25 cellular contexts compared by ENCODE assay signal in the genomic region with DNA sequence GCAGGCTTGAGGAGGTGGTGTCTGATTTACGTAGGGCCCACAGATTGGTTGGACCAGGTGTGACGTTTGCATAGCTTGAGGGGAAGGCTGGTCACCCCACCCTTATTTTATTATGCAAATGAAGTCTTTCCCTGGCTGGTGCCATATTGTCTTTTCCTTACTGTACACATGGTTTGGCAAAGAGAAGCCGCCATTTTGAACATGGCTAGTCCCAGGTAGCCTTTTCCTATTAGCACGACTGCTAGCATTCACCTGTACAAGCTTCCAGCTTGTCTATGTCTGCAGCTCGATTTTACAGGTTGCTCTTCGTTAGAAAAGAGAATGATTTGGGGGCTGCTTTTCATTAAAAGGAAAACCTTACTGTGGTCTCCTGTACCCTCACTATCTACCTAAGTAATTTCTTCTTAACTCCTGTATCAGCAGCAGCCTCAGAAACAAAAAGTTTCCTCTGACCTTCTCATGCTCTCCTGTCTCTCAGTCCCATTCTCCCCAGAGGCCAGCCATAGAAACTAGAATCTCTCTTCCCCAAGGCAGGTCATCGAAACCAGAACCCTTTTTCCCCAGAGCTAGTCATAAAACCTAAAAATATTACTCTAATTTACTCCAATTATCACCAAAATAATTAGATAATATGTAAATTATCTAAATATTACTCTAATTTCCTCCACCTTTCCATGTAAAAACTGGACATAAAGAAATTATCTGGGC.
"Had no signal": no experiment of that assay in that cellular context is flagged by ENCODE, and none has a peak within 500 bp of the region (broad histone marks: within the 10 kb centered on the region; RNA-seq: fewer than 3 reads in every experiment).

No MANE protein-coding gene starts in this region.

- H3K4me3 ChIP-seq: breast epithelium, coronary artery, MG63 had no signal

- H3K9me3 Mint-ChIP-seq: activated CD4-positive, alpha-beta T cell treated with anti-CD3 and anti-CD28 coated beads, Interleukin-2, amount 10 ng/mL, durations not matched to agents 24 days and 14 days; activated T-cell treated with anti-CD3 and anti-CD28 coated beads, Interleukin-2, amount 50 U/mL, for 24 hours; activated T-helper 1 cell treated with anti-CD3 and anti-CD28 coated beads, Interleukin-12 subunit alpha, Interleukin-12 subunit beta, Interleukin-2, Interleukin-4 antibody, amounts not matched to agents 30 ng/mL and 10 ng/mL and 1 ng/mL, durations not matched to agents 14 hours and 24 hours and 36 hours had no signal

- H3K4me3 Mint-ChIP-seq: activated B cell treated with CpG ODN at 0.5 μM for 24 hours; activated CD4-positive, alpha-beta T cell treated with anti-CD3 and anti-CD28 coated beads, Interleukin-2, amount 10 ng/mL, durations not matched to agents 24 days and 14 days; activated CD8-positive, alpha-beta memory T cell treated with anti-CD3 and anti-CD28 coated beads, Interleukin-2, amount 10 ng/mL, durations not matched to agents 7 days and 5 days; activated naive CD4-positive, alpha-beta T cell treated with anti-CD3 and anti-CD28 coated beads, Interleukin-2, amount 50 U/mL, for 24 hours; activated T-cell treated with anti-CD3 and anti-CD28 coated beads, Interleukin-2, amount 50 U/mL, for 24 hours; activated T-helper 1 cell treated with anti-CD3 and anti-CD28 coated beads, Interleukin-12 subunit alpha, Interleukin-12 subunit beta, Interleukin-2, Interleukin-4 antibody, amounts not matched to agents 30 ng/mL and 10 ng/mL and 1 ng/mL, durations not matched to agents 14 hours and 24 hours and 36 hours; T-helper 17 cell had no signal

- H3K27ac ChIP-seq: breast epithelium, coronary artery had no signal

- ATAC-seq: activated CD8-positive, alpha-beta memory T cell treated with anti-CD3 and anti-CD28 coated beads, Interleukin-2, amount 10 ng/mL, durations not matched to agents 7 days and 5 days; T-helper 17 cell had no signal

- H3K9me3 ChIP-seq: MG63 had no signal

- H3K4me1 Mint-ChIP-seq: activated CD4-positive, alpha-beta T cell treated with anti-CD3 and anti-CD28 coated beads, Interleukin-2, amount 10 ng/mL, durations not matched to agents 24 days and 14 days; activated naive CD4-positive, alpha-beta T cell treated with anti-CD3 and anti-CD28 coated beads, Interleukin-2, amount 50 U/mL, for 24 hours; T-helper 17 cell had no signal

- H3K27me3 Mint-ChIP-seq: activated B cell treated with CpG ODN at 0.5 μM for 24 hours; activated CD4-positive, alpha-beta T cell treated with anti-CD3 and anti-CD28 coated beads, Interleukin-2, amount 10 ng/mL, durations not matched to agents 24 days and 14 days; activated CD8-positive, alpha-beta memory T cell treated with anti-CD3 and anti-CD28 coated beads, Interleukin-2, amount 10 ng/mL, durations not matched to agents 7 days and 5 days; activated naive CD4-positive, alpha-beta T cell treated with anti-CD3 and anti-CD28 coated beads, Interleukin-2, amount 50 U/mL, for 24 hours; activated T-cell treated with anti-CD3 and anti-CD28 coated beads, Interleukin-2, amount 50 U/mL, for 24 hours; T-helper 17 cell had no signal

- H3K36me3 ChIP-seq: breast epithelium, MG63 had no signal

- H3K4me1 ChIP-seq: breast epithelium had no signal

- H3K27me3 ChIP-seq: breast epithelium, MG63 had no signal

- H3K27ac Mint-ChIP-seq: activated B cell treated with CpG ODN at 0.5 μM for 24 hours; activated CD4-positive, alpha-beta T cell treated with anti-CD3 and anti-CD28 coated beads, Interleukin-2, amount 10 ng/mL, durations not matched to agents 24 days and 14 days; activated CD8-positive, alpha-beta memory T cell treated with anti-CD3 and anti-CD28 coated beads, Interleukin-2, amount 10 ng/mL, durations not matched to agents 7 days and 5 days; activated naive CD4-positive, alpha-beta T cell treated with anti-CD3 and anti-CD28 coated beads, Interleukin-2, amount 50 U/mL, for 24 hours; activated T-cell treated with anti-CD3 and anti-CD28 coated beads, Interleukin-2, amount 50 U/mL, for 24 hours; activated T-helper 1 cell treated with anti-CD3 and anti-CD28 coated beads, Interleukin-12 subunit alpha, Interleukin-12 subunit beta, Interleukin-2, Interleukin-4 antibody, amounts not matched to agents 30 ng/mL and 10 ng/mL and 1 ng/mL, durations not matched to agents 14 hours and 24 hours and 36 hours; T-helper 17 cell had no signal

- DNase-seq: activated B cell treated with CpG ODN at 0.5 μM for 24 hours; activated CD4-positive, alpha-beta T cell treated with anti-CD3 and anti-CD28 coated beads for 1 hour; activated CD4-positive, alpha-beta T cell treated with anti-CD3 and anti-CD28 coated beads, Interleukin-2, amount 10 ng/mL, durations not matched to agents 24 days and 14 days; activated CD4-positive, alpha-beta T cell treated with anti-CD3 and anti-CD28 coated beads, Interleukin-2, amount 50 U/mL, for 48 hours; activated CD8-positive, alpha-beta memory T cell treated with anti-CD3 and anti-CD28 coated beads, Interleukin-2, amount 10 ng/mL, durations not matched to agents 7 days and 5 days; activated effector memory CD4-positive, alpha-beta T cell treated with Interleukin-2 at 50 U/mL for 16 hours; activated naive CD4-positive, alpha-beta T cell; activated T-cell treated with anti-CD3 and anti-CD28 coated beads, Interleukin-2, amount 50 U/mL, for 24 hours; aorta; caudate nucleus; MG63; NCI-H1105; NCI-H1436; NCI-H1694 treated with DMSO at 0.1 percent for 48 hours; NCI-H2029 treated with DMSO at 0.1 percent for 48 hours; NCI-H446; NCI-H524; NCI-H774; SIG-M5; T-helper 17 cell; T-helper 9 cell had no signal
